8 cellular contexts compared by ENCODE assay signal in the genomic region with DNA sequence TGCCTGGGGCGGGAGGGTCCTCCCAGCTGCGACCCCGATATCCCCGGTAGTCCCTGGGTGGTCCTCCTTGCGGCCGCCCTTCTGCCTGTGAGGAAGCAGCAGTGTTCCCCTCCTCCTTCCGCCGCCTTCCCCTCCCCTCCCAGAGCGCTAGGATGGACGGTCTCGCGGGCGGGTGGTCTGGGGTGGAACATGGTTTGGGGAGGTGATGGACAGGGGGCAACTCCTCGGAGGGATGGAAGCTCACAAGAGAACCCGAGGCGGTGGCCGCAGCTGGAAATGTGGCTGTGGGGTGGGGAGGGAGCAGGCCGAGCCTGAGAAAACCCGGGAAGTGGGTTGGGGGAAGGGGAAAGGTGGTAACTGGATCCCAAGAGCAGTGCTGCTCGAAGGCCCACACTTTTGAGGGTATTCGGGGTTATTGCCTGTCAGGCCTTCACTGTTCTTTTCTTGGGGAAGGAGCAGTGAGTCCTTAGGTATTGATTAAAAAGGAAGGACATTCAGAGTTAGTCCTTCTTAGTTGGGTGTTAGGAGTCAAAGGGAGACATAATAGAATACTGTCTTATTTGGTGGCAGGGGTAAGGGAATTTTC. TPM values are rescaled to one million over a fixed set of nuclear protein-coding genes. Genes with fewer than 3 reads are reported as not detected.
DNase-seq lines count a peak whose midpoint lies in the region; ATAC-seq, FAIRE-seq and TF ChIP-seq lines count a peak whose summit lies in the region.

No MANE protein-coding gene starts in this region.

- no peak for DNase-seq in AG04449 (ENCODE audit: low read depth, low spot score)
- DNase-seq in GM18507 (ENCODE audit: extremely low spot score, insufficient read length, low read depth): no peak
- DNase-seq in Panc1 (ENCODE audit: low read depth, low spot score): no peak
- peak; percentile 48 to 63 (median 52) for DNase-seq in body of pancreas
- DNase-seq in foreskin melanocyte: no peak

- BruUV-seq in Panc1 (replicated peaks; lab: Mats Ljungman, UMichigan): TSS peak; percentile 81

- peak overlapping the region; percentile 91 for H3K27ac ChIP-seq in Panc1 (ENCODE audit: low read length)
- H3K27ac ChIP-seq in body of pancreas: peak overlapping the region; percentile 92 to 96 (median 94)
- peak overlapping the region; percentile 88 for H3K27ac ChIP-seq in iPS-20b (ENCODE audit: low read length)
- peak overlapping the region; percentile 71 to 98 (median 95) for H3K27ac ChIP-seq in skin epidermis

- ATAC-seq in HG03135 (IDR thresholded peaks at IDR 0.05; ENCODE audit: unreplicated experiment) (peak; percentile 24), Panc1 (peak; percentile 58), body of pancreas (peak; percentile 22)

- peak; percentile 47 for FAIRE-seq in GM18507 (lab: Jason Lieb, UNC)

- H3K9ac ChIP-seq in iPS-20b (ENCODE audit: low read depth, low read length): peak overlapping the region; percentile 99

- POLR2A ChIA-PET in AG04449 (lab: Yijun Ruan, JAX) (interaction anchor here (0.5 to 2.1 kb wide), 9 partner anchors 8 to 358 kb away, joined by 3 to 14 read pairs (median 3); a partner anchor contains a TSS), Panc1 (lab: Charles Lee) (interaction anchor here (0.9 kb wide), 1 partner anchor 171 kb away, joined by 3 read pairs; a partner anchor contains a TSS)

- H3K27me3 ChIP-seq in Panc1 (ENCODE audit: control insufficient read depth, insufficient read depth, low read length) (no peaks in the 10 kb centered on the region), body of pancreas (no peaks in the 10 kb centered on the region), iPS-20b (ENCODE audit: insufficient read depth, low read length) (no peaks in the 10 kb centered on the region)

- CTCF ChIA-PET in AG04449 (lab: Yijun Ruan, JAX) (interaction anchor here (0.8 to 5.7 kb wide), 3 partner anchors 9 to 281 kb away, joined by 3 to 35 read pairs (median 30); no protein-coding TSS in a partner anchor), Panc1 (lab: Charles Lee) (no interaction called here)

- H3K4me3 ChIP-seq in AG04449 (ENCODE audit: low read depth, low read length) (peak overlapping the region; percentile 97), Panc1 (ENCODE audit: low read depth in 2 of 2, low read length in 2 of 2) (peak overlapping the region; percentile 85 to 86), body of pancreas (peak overlapping the region; percentile 58 to 65), iPS-20b (ENCODE audit: low read length) (peak overlapping the region; percentile 97), skin epidermis (peak overlapping the region; percentile 62 to 87 (median 78))

- no peak for TF ChIP-seq POLR2A in body of pancreas (IDR thresholded peaks at IDR 0.05)

- no peak for TF ChIP-seq CTCF in AG04449 (IDR thresholded peaks at IDR 0.05; ENCODE audit: insufficient read depth, low read length, missing control alignments)
- TF ChIP-seq CTCF in Panc1 (IDR thresholded peaks at IDR 0.05): no peak
- no peak for TF ChIP-seq CTCF in body of pancreas (IDR thresholded peaks at IDR 0.05)

- WGBS in body of pancreas, 2 donors: 1% methylated on average over 16 to 20 of the region's 21 CpGs

- intact Hi-C loops in Panc1 (cut with micrococcal nuclease; ENCODE audit: unreplicated experiment): loop anchor here (5.0 kb wide), 1 partner anchor 119 kb away; no protein-coding TSS in a partner anchor
- intact Hi-C loops in body of pancreas (cut with DNase I): loop anchor here (10.0 kb wide), 1 partner anchor 276 kb away; a partner anchor contains a TSS

- in situ Hi-C loops in Panc1 (cut with HindIII; ENCODE audit: low pct_unique_long_range_greater_than_20kb, low sequenced_read_pairs): no loop called here

- H3K4me1 ChIP-seq in Panc1 (ENCODE audit: control insufficient read depth, insufficient read depth, low read length): peaks cover 7% of the 10 kb centered on the region; the same call in 1 of the 2 replicates
- peaks cover 33% of the 10 kb centered on the region for H3K4me1 ChIP-seq in body of pancreas
- H3K4me1 ChIP-seq in iPS-20b (ENCODE audit: insufficient read depth, low read length): peaks cover 18% of the 10 kb centered on the region; the same call in 1 of the 2 replicates

- H3K36me3 ChIP-seq in Panc1 (ENCODE audit: control insufficient read depth, insufficient read depth, low read length): peaks cover 4% of the 10 kb centered on the region
- H3K36me3 ChIP-seq in body of pancreas (replicated peaks in 1 of 2; ENCODE audit: insufficient read depth in 1 of 2, low read depth in 2 of 2): no peaks in the 10 kb centered on the region
- H3K36me3 ChIP-seq in iPS-20b (ENCODE audit: insufficient read depth, low read depth, low read length): peaks cover 15% of the 10 kb centered on the region; the same call in 1 of the 2 replicates

- H3K9me3 ChIP-seq in Panc1 (ENCODE audit: control insufficient read depth, insufficient read depth, low read depth, low read length) (no peaks in the 10 kb centered on the region), body of pancreas (no peaks in the 10 kb centered on the region), iPS-20b (ENCODE audit: insufficient read depth, low read depth, low read length) (no peaks in the 10 kb centered on the region)

RNA-seq across cellular contexts. Expression of a gene that starts 0.6 kb away (rescaled TPM):
- 84.1 TPM for total RNA-seq in Panc1 (2021; ENCODE audit: unreplicated experiment)
- 138 TPM for polyA plus RNA-seq in Panc1 (2012; ENCODE audit: insufficient read length)
- 10 to 100 TPM; 12.2 to 19.5 TPM for total RNA-seq in body of pancreas

RNA-seq across cellular contexts. Expression of a gene that starts 59.9 kb away (rescaled TPM):
- total RNA-seq in Panc1 (2021; ENCODE audit: unreplicated experiment) (48.2 TPM), body of pancreas (10 to 100 TPM; 24.4 to 26.2 TPM)
- 35.3 TPM for polyA plus RNA-seq in Panc1 (2012; ENCODE audit: insufficient read length)

Comparison
In these comparisons a context has a peak if more than half of its experiments do, and no peak if none do; other contexts are left out.
1. DNase-seq: peak in body of pancreas (4 of 4); none in AG04449 (single experiment), GM18507 (single experiment), Panc1 (single experiment) and foreskin melanocyte (single experiment).
2. Peak in every context shown above with its lines, with median percentiles within 50 percentile points of each other: H3K4me3 ChIP-seq, ATAC-seq and H3K27ac ChIP-seq.